ENCODE assay signal across 14 cellular contexts in the genomic region with DNA sequence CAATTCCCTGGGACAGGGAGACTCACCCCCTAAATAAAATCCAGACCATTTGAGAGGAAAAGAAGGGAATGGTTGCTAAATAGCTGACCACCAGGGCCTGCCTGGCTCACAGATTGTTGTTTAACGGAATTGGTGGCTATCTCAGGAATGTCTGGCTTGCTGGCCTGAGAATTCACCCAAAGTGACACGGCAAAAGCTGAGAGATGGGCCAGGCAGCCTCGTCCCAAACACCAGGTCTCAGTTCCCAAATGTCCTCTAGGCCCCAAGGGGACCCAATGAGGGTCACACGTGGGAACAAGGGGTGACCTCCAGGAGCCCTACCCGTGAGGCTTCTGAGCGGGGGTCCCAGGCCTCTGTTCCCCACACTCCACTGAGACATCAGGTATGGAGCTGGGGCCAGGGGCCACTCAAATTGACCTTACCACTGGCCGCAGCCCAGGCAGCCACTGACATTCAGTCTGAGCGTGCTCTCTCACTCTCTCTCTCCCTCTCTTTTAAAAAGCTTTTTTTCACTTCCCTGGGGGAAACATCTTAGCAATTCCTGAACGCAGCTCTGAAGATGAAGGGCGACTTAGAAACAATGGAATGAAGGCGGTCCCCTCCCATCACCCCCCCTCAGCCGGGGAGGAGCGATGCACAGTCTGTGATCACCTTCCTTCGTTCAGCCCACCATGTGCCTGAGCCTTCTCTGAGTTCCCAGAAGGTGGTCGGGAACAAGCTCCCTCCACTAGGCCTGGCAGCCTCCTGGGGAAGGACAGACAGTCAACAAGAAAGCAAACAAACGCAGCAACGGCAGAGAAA.
A peak's percentile ranks its signal among the peaks of the same experiment; 100 is the strongest.
DNase-seq lines count a peak whose midpoint lies in the region; ATAC-seq, FAIRE-seq and TF ChIP-seq lines count a peak whose summit lies in the region.
"Had no signal": no experiment of that assay in that cellular context is flagged by ENCODE, and none has a peak within 500 bp of the region (broad histone marks: within the 10 kb centered on the region; RNA-seq: fewer than 3 reads in every experiment).

No MANE protein-coding gene starts in this region.

- TF ChIP-seq EP300 in K562 (IDR thresholded peaks at IDR 0.05; ENCODE audit: low read length), result no peak

- H3K79me2 ChIP-seq in K562 (ENCODE audit: control insufficient read depth, insufficient read depth, low read length), result no peaks in the 10 kb centered on the region

- no peak for FAIRE-seq in K562 (lab: Jason Lieb, UNC)
- FAIRE-seq in GM12892 (lab: Jason Lieb, UNC), result no peak
- FAIRE-seq: islet of Langerhans had no signal

- intact Hi-C loops in K562 (cut with micrococcal nuclease), result no loop called here

- no peak overlapping the region for H3K27ac ChIP-seq in K562 (ENCODE audit: extremely low read depth, low read depth, low read length)
- H3K27ac ChIP-seq in Peyer's patch, result no peak overlapping the region
- no peak overlapping the region for H3K27ac ChIP-seq in SJCRH30

- H3K4me3 Mint-ChIP-seq in activated naive CD8-positive, alpha-beta T cell treated with anti-CD3 and anti-CD28 coated beads for 36 hours, result no peak overlapping the region

- in situ Hi-C loops in K562 (cut with MboI), result no loop called here

- H3K9me3 Mint-ChIP-seq in activated naive CD8-positive, alpha-beta T cell treated with anti-CD3 and anti-CD28 coated beads for 36 hours, result no peaks in the 10 kb centered on the region
- H3K9me3 Mint-ChIP-seq: activated naive CD4-positive, alpha-beta T cell treated with anti-CD3 and anti-CD28 coated beads, Interleukin-2, amount 50 U/mL, for 72 hours had no signal

- 44% methylated on average over 16 of the region's 17 CpGs for WGBS in K562 (ENCODE audit: insufficient coverage, low coverage, missing lambda C conversion rate)

- TF ChIP-seq CTCF in K562 (IDR thresholded peaks at IDR 0.05 in 2 of 3, conservative IDR thresholded peaks at IDR 0.05 in 1 of 3; ENCODE audit: insufficient read depth in 2 of 3, low read depth in 1 of 3, low read length in 3 of 3), result no peak
- TF ChIP-seq CTCF in Peyer's patch (IDR thresholded peaks at IDR 0.05), result no peak

- peak overlapping the region in 1 of 2 experiments; percentile 43; a peak in 1 of 4 replicates for H3K9ac ChIP-seq in K562 (ENCODE audit: insufficient read depth in 1 of 2, low read depth in 2 of 2, low read length in 2 of 2)

- H3K4me2 ChIP-seq in K562 (ENCODE audit: insufficient read depth, low read length), result no peak overlapping the region

- TF ChIP-seq RAD21 in K562 (CRISPR knock-in tag; conservative IDR thresholded peaks at IDR 0.05 in 1 of 2, IDR thresholded peaks at IDR 0.05 in 1 of 2), result no peak

- H3K36me3 Mint-ChIP-seq in activated naive CD8-positive, alpha-beta T cell treated with anti-CD3 and anti-CD28 coated beads for 36 hours, result no peaks in the 10 kb centered on the region
- H3K36me3 Mint-ChIP-seq: activated naive CD4-positive, alpha-beta T cell treated with anti-CD3 and anti-CD28 coated beads, Interleukin-2, amount 50 U/mL, for 72 hours had no signal

- H3K4me3 ChIP-seq in K562, result no peak overlapping the region
- H3K4me3 ChIP-seq in Peyer's patch, result no peak overlapping the region
- H3K4me3 ChIP-seq in SJCRH30, result no peak overlapping the region

- H3K9me1 ChIP-seq in K562 (ENCODE audit: control insufficient read depth, insufficient read depth, low read length), result no peaks in the 10 kb centered on the region

- H3K9me3 ChIP-seq in K562 (replicated peaks; ENCODE audit: control insufficient read depth, insufficient read depth, low read depth, low read length), result no peaks in the 10 kb centered on the region
- no peaks in the 10 kb centered on the region for H3K9me3 ChIP-seq in Peyer's patch
- H3K9me3 ChIP-seq in SJCRH30 (replicated peaks), result no peaks in the 10 kb centered on the region

- no peaks in the 10 kb centered on the region for H4K20me1 ChIP-seq in K562 (replicated peaks; ENCODE audit: control insufficient read depth, insufficient read depth, low read length)

- no peak for TF ChIP-seq POLR2A in K562 (conservative IDR thresholded peaks at IDR 0.05)
- TF ChIP-seq POLR2A in Peyer's patch (IDR thresholded peaks at IDR 0.05), result no peak
- no peak for TF ChIP-seq POLR2A in GM12892 (IDR thresholded peaks at IDR 0.05; ENCODE audit: low read depth, low read length)

- H3K27me3 ChIP-seq in K562 (ENCODE audit: control insufficient read depth in 2 of 2, insufficient read depth in 2 of 2, low read length in 2 of 2) (no peaks in the 10 kb centered on the region), Peyer's patch (no peaks in the 10 kb centered on the region), SJCRH30 (no peaks in the 10 kb centered on the region)

- CTCF ChIA-PET in K562 (lab: Yijun Ruan, JAX; ENCODE audit: low intra/inter-chr PET ratio), result no interaction called here

- peak overlapping the region; percentile 34; the same call in 1 of the 2 replicates for H2AFZ ChIP-seq in K562 (ENCODE audit: low read depth, low read length)

- H3K36me3 ChIP-seq in K562 (ENCODE audit: control insufficient read depth, insufficient read depth, low read length) (no peaks in the 10 kb centered on the region), Peyer's patch (no peaks in the 10 kb centered on the region), SJCRH30 (no peaks in the 10 kb centered on the region)

- BruUV-seq in K562 (replicated peaks; lab: Mats Ljungman, UMichigan), result no TSS peak

- ATAC-seq in K562, result no peak
- ATAC-seq: activated naive CD4-positive, alpha-beta T cell treated with anti-CD3 and anti-CD28 coated beads, Interleukin-2, amount 50 U/mL, for 72 hours; stimulated activated naive CD8-positive, alpha-beta T cell treated with anti-CD3 and anti-CD28 coated beads, Interleukin-15, Interleukin-2, amounts not matched to agents 100 U/mL and 50 U/mL, for 24 hours had no signal

- no peaks in the 10 kb centered on the region for H3K27me3 Mint-ChIP-seq in activated naive CD8-positive, alpha-beta T cell treated with anti-CD3 and anti-CD28 coated beads for 36 hours

- POLR2A ChIA-PET in K562 (lab: Yijun Ruan, JAX), result interaction anchor here (0.7 to 1.0 kb wide), 2 partner anchors 26 to 343 kb away, joined by 3 to 4 read pairs; no protein-coding TSS in a partner anchor

- peaks cover 13% of the 10 kb centered on the region for H3K4me1 Mint-ChIP-seq in activated naive CD8-positive, alpha-beta T cell treated with anti-CD3 and anti-CD28 coated beads for 36 hours

- peak; percentile 72 for DNase-seq in D341Med (ENCODE audit: low spot score)
- DNase-seq in K562 (ENCODE audit: extremely low read depth in 1 of 4, low spot score in 3 of 4), result no peak
- DNase-seq in hepatic stellate cell (ENCODE audit: low spot score), result peak; percentile 51
- peak; percentile 51 for DNase-seq in retina
- no peak for DNase-seq in Peyer's patch
- DNase-seq in activated naive CD8-positive, alpha-beta T cell treated with anti-CD3 and anti-CD28 coated beads for 36 hours, result no peak
- no peak for DNase-seq in SJCRH30
- no peak for DNase-seq in GM12892 (ENCODE audit: insufficient read length)
- DNase-seq: dermis blood vessel endothelial cell; MV-4-11; NCI-H226; stimulated activated naive CD8-positive, alpha-beta T cell treated with anti-CD3 and anti-CD28 coated beads, Interleukin-15, Interleukin-2, amounts not matched to agents 100 U/mL and 50 U/mL, for 24 hours had no signal

- H3K4me1 ChIP-seq in K562 (replicated peaks in 1 of 2; ENCODE audit: control insufficient read depth in 2 of 2, insufficient read depth in 2 of 2, low read length in 2 of 2) (peaks cover 9 to 17% of the 10 kb centered on the region in 2 experiments; a peak in 4 of 5 replicates), Peyer's patch (no peaks in the 10 kb centered on the region), SJCRH30 (peaks cover 37% of the 10 kb centered on the region)

- H3K27ac Mint-ChIP-seq in activated naive CD8-positive, alpha-beta T cell treated with anti-CD3 and anti-CD28 coated beads for 36 hours, result no peak overlapping the region
- H3K27ac Mint-ChIP-seq: activated naive CD4-positive, alpha-beta T cell treated with anti-CD3 and anti-CD28 coated beads, Interleukin-2, amount 50 U/mL, for 72 hours had no signal

TF ChIP-seq in K562, 482 proteins besides CTCF, POLR2A, EP300 and RAD21:
- TF ChIP-seq DPF2 (IDR thresholded peaks at IDR 0.05), result no peak
- 0 out of 2 replicates have a peak, but pooled peaks have one; percentile 1 for TF ChIP-seq SMARCA5 (IDR thresholded peaks at IDR 0.05)

Comparison
In these comparisons a context has a peak if more than half of its experiments do, and no peak if none do; other contexts are left out.
1. DNase-seq: peak in D341Med (single experiment), hepatic stellate cell (single experiment) and retina (single experiment); none in K562 (0 of 4), Peyer's patch (0 of 3), activated naive CD8-positive, alpha-beta T cell treated with anti-CD3 and anti-CD28 coated beads for 36 hours (single experiment), SJCRH30 (0 of 2) and GM12892 (single experiment).